In the genomic region with DNA sequence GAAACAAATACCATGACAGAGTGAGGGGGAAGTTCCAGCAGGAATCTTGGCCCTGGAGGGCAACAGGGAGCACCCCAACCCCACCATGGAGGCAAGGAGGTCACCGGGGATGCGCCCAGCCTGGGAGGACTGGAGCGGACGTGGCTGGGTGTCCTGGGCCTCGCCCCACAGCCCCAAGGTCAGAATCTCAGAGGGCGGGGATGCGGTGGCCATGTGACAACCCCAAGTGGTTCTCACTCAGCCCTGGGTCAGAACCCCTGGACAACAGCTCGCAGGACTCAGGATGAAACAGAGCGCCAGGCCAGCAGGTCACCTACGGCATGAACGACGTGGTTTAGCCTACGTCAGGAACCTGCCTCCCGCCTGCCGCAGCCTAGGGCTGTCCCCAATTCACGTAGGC, we compare ENCODE assay signal across 18 cellular contexts.
DNase-seq lines count a peak whose midpoint lies in the region; ATAC-seq and TF ChIP-seq lines count a peak whose summit lies in the region.
"Had no signal": no experiment of that assay in that cellular context is flagged by ENCODE, and none has a peak within 500 bp of the region (broad histone marks: within the 10 kb centered on the region; RNA-seq: fewer than 3 reads in every experiment).

No MANE protein-coding gene starts in this region.

- TF ChIP-seq CTCF in RWPE2 (IDR thresholded peaks at IDR 0.05; ENCODE audit: poor library complexity, severe bottlenecking) (no peak), chondrocyte (IDR thresholded peaks at IDR 0.05) (no peak), nephron progenitor cell (IDR thresholded peaks at IDR 0.05) (no peak)

- peaks cover 24% of the 10 kb centered on the region for H3K9me3 Mint-ChIP-seq in chondrocyte (ENCODE audit: low read depth)
- peaks cover 57% of the 10 kb centered on the region for H3K9me3 Mint-ChIP-seq in nephron progenitor cell
- H3K9me3 Mint-ChIP-seq: CD4-positive, alpha-beta T cell; CD8-positive, alpha-beta T cell had no signal

- no peak for ATAC-seq in RWPE2 (ENCODE audit: low read depth)
- ATAC-seq: A549; CD8-positive, alpha-beta T cell had no signal

- H3K27me3 ChIP-seq in RWPE2 (ENCODE audit: insufficient read depth, poor library complexity, severe bottlenecking), result no peaks in the 10 kb centered on the region
- H3K27me3 ChIP-seq: BLaER1 treated with 17β-estradiol and CSF1 and Interleukin-3, amounts not matched to agents 10 nM and 100 nM had no signal

- H3K36me3 ChIP-seq in RWPE2 (ENCODE audit: low read depth), result no peaks in the 10 kb centered on the region
- H3K36me3 ChIP-seq: BLaER1 treated with 17β-estradiol and CSF1 and Interleukin-3, amounts not matched to agents 10 nM and 100 nM had no signal

- H3K4me1 ChIP-seq in RWPE2 (ENCODE audit: insufficient read depth, poor library complexity, severe bottlenecking), result no peaks in the 10 kb centered on the region
- H3K4me1 ChIP-seq: A549, Caco-2 had no signal

- no peaks in the 10 kb centered on the region for H3K9me3 ChIP-seq in RWPE2 (ENCODE audit: severe bottlenecking)
- H3K9me3 ChIP-seq: Caco-2 had no signal

- no peaks in the 10 kb centered on the region for H3K4me1 Mint-ChIP-seq in chondrocyte (ENCODE audit: low read depth)
- H3K4me1 Mint-ChIP-seq in nephron progenitor cell, result peaks cover 20% of the 10 kb centered on the region
- H3K4me1 Mint-ChIP-seq: B cell had no signal

- no peak overlapping the region for H3K27ac Mint-ChIP-seq in chondrocyte (ENCODE audit: unreplicated experiment)
- no peak overlapping the region for H3K27ac Mint-ChIP-seq in nephron progenitor cell
- H3K27ac Mint-ChIP-seq: B cell; CD4-positive, alpha-beta T cell; CD8-positive, alpha-beta T cell had no signal

- DNase-seq in RWPE2 (ENCODE audit: low spot score) (peak; percentile 56), chondrocyte (ENCODE audit: low spot score) (peak; percentile 77), posterior vena cava (ENCODE audit: low spot score) (peak; percentile 70), nephron progenitor cell (no peak), retina (no peak), NCI-H2171 (lab: John Stamatoyannopoulos, UW) (no peak)
- DNase-seq: AML-193; Caco-2; Calu3; CD4-positive, alpha-beta T cell; CD8-positive, alpha-beta T cell; DMS79 treated with DMSO at 0.1 percent for 48 hours; GF-D8 had no signal

- H3K4me3 Mint-ChIP-seq in chondrocyte (ENCODE audit: unreplicated experiment) (no peak overlapping the region), nephron progenitor cell (no peak overlapping the region)
- H3K4me3 Mint-ChIP-seq: B cell; CD4-positive, alpha-beta T cell; CD8-positive, alpha-beta T cell had no signal

- intact Hi-C loops in posterior vena cava (cut with DNase I), result no loop called here

- H3K36me3 Mint-ChIP-seq in chondrocyte (ENCODE audit: low read depth), result no peaks in the 10 kb centered on the region
- peaks cover 15% of the 10 kb centered on the region for H3K36me3 Mint-ChIP-seq in nephron progenitor cell (ENCODE audit: low read depth)
- H3K36me3 Mint-ChIP-seq: CD8-positive, alpha-beta T cell had no signal

- H3K27ac ChIP-seq in RWPE2 (ENCODE audit: poor library complexity, severe bottlenecking), result no peak overlapping the region
- H3K27ac ChIP-seq: 22Rv1; A549; BLaER1 treated with 17β-estradiol and CSF1 and Interleukin-3, amounts not matched to agents 10 nM and 100 nM; C4-2B had no signal

- H3K27me3 Mint-ChIP-seq in chondrocyte (ENCODE audit: low read depth) (no peaks in the 10 kb centered on the region), nephron progenitor cell (ENCODE audit: low read depth, poor library complexity) (peaks cover 14% of the 10 kb centered on the region)
- H3K27me3 Mint-ChIP-seq: B cell had no signal

- H3K4me3 ChIP-seq in RWPE2 (ENCODE audit: severe bottlenecking), result no peak overlapping the region
- H3K4me3 ChIP-seq: A549; BLaER1 treated with 17β-estradiol and CSF1 and Interleukin-3, amounts not matched to agents 10 nM and 100 nM had no signal

Comparison
In these comparisons a context has a peak if more than half of its experiments do, and no peak if none do; other contexts are left out.
1. DNase-seq: peak in RWPE2 (single experiment), chondrocyte (single experiment) and posterior vena cava (single experiment); none in nephron progenitor cell (single experiment), retina (single experiment) and NCI-H2171 (single experiment).